Comparison of ENCODE assay signal across 2 cellular contexts in genomic region chr13:29587645-29588044, GRCh38.
TF ChIP-seq lines count a peak whose summit lies in the region.

No MANE protein-coding gene starts in this region.

TF ChIP-seq in GM12891, 5 proteins besides CTCF, POLR2A, EP300 and RAD21:
- no peak for TF ChIP-seq SPI1 (IDR thresholded peaks at IDR 0.05; ENCODE audit: low read depth, low read length)
- TF ChIP-seq POLR2AphosphoS5 (IDR thresholded peaks at IDR 0.05; ENCODE audit: low read depth, low read length), result peak; percentile 43; the same call in 1 of the 2 replicates

TF ChIP-seq in H1, 55 proteins besides CTCF, POLR2A, EP300 and RAD21:
- TF ChIP-seq ASH2L (IDR thresholded peaks at IDR 0.05; ENCODE audit: low read length) (no peak), EGR1 (IDR thresholded peaks at IDR 0.05; ENCODE audit: borderline replicate concordance, low read depth, low read length) (no peak), SAP30 (IDR thresholded peaks at IDR 0.05; ENCODE audit: insufficient read depth, insufficient replicate concordance, low read length) (no peak), BACH1 (IDR thresholded peaks at IDR 0.05; ENCODE audit: low read length) (no peak), SIRT6 (IDR thresholded peaks at IDR 0.05; ENCODE audit: low read length) (no peak), NANOG (IDR thresholded peaks at IDR 0.05; ENCODE audit: insufficient read depth, low read depth, low read length, poor library complexity, severe bottlenecking) (no peak), HDAC6 (IDR thresholded peaks at IDR 0.05; ENCODE audit: low read depth, low read length) (no peak), SP4 (IDR thresholded peaks at IDR 0.05; ENCODE audit: low read length) (no peak), EZH2 (IDR thresholded peaks at IDR 0.05; ENCODE audit: low read depth, low read length, severe bottlenecking) (no peak), SP2 (IDR thresholded peaks at IDR 0.05; ENCODE audit: low read length) (no peak), CEBPB (IDR thresholded peaks at IDR 0.05; ENCODE audit: low read depth, low read length) (no peak), TAF1 (IDR thresholded peaks at IDR 0.05; ENCODE audit: low read depth, low read length) (no peak), SIX5 (IDR thresholded peaks at IDR 0.05; ENCODE audit: low read depth, low read length) (no peak), POU5F1 (IDR thresholded peaks at IDR 0.05; ENCODE audit: low read depth, low read length) (no peak), TEAD4 (IDR thresholded peaks at IDR 0.05; ENCODE audit: low read depth, low read length) (no peak)
